7 cellular contexts compared by ENCODE assay signal in genomic region chr12:27709932-27710591, GRCh38. TPM values are rescaled to one million over a fixed set of nuclear protein-coding genes. Genes with fewer than 3 reads are reported as not detected.
DNase-seq lines count a peak whose midpoint lies in the region; ATAC-seq, FAIRE-seq and TF ChIP-seq lines count a peak whose summit lies in the region.

No MANE protein-coding gene starts in this region.

- peaks cover 18% of the 10 kb centered on the region; the same call in 1 of the 2 replicates for H3F3A ChIP-seq in GM23248 (ENCODE audit: insufficient read depth)

- H3K4me3 ChIP-seq in GM23248, result peak overlapping the region; percentile 98
- peak overlapping the region; percentile 68 to 99 (median 87) for H3K4me3 ChIP-seq in pancreas

- intact Hi-C loops in pancreas (cut with DNase I), result no loop called here

- CTCF ChIA-PET in activated CD4-positive, alpha-beta memory T cell treated with anti-CD3 and anti-CD28 coated beads, Interleukin-2, amount 10 ng/mL, durations not matched to agents 7 days and 5 days (lab: Charles Lee), result interaction anchor here (1.0 to 1.3 kb wide), 3 partner anchors 58 to 275 kb away, joined by 3 to 4 read pairs (median 3); no protein-coding TSS in a partner anchor

- peak overlapping the region; percentile 95 for H2AFZ ChIP-seq in GM23248

- H3K27ac Mint-ChIP-seq in activated CD4-positive, alpha-beta memory T cell treated with anti-CD3 and anti-CD28 coated beads, Interleukin-2, amount 10 ng/mL, durations not matched to agents 7 days and 5 days, result peak overlapping the region; percentile 89

- peak overlapping the region; percentile 89 for H3K4me3 Mint-ChIP-seq in activated CD4-positive, alpha-beta memory T cell treated with anti-CD3 and anti-CD28 coated beads, Interleukin-2, amount 10 ng/mL, durations not matched to agents 7 days and 5 days

- FAIRE-seq in GM12892 (lab: Jason Lieb, UNC) (peak; percentile 51), pancreas (lab: Jason Lieb, UNC) (no peak)

- H3K36me3 ChIP-seq in GM23248 (ENCODE audit: low read depth) (no peaks in the 10 kb centered on the region), KOPT-K1 (ENCODE audit: insufficient read depth, low read length) (peaks cover 26% of the 10 kb centered on the region), pancreas (no peaks in the 10 kb centered on the region)

- H3K4me2 ChIP-seq in GM23248 (ENCODE audit: unreplicated experiment), result peak overlapping the region; percentile 99

- peaks cover 20% of the 10 kb centered on the region for H3K4me1 Mint-ChIP-seq in activated CD4-positive, alpha-beta memory T cell treated with anti-CD3 and anti-CD28 coated beads, Interleukin-2, amount 10 ng/mL, durations not matched to agents 7 days and 5 days

- in situ Hi-C loops in GM23248 (cut with MboI), result no loop called here

- no peaks in the 10 kb centered on the region for H3K27me3 ChIP-seq in GM23248 (replicated peaks; ENCODE audit: insufficient read depth)
- H3K27me3 ChIP-seq in pancreas, result no peaks in the 10 kb centered on the region

- peaks cover 44% of the 10 kb centered on the region for H3K79me2 ChIP-seq in GM23248 (ENCODE audit: insufficient read depth)

- peak; percentile 72 to 81 (median 76) for ATAC-seq in pancreas

- no peaks in the 10 kb centered on the region for H3K9me3 Mint-ChIP-seq in activated CD4-positive, alpha-beta memory T cell treated with anti-CD3 and anti-CD28 coated beads, Interleukin-2, amount 10 ng/mL, durations not matched to agents 7 days and 5 days

- peak overlapping the region; percentile 97 for H3K9ac ChIP-seq in GM23248

- H3K36me3 Mint-ChIP-seq in activated CD4-positive, alpha-beta memory T cell treated with anti-CD3 and anti-CD28 coated beads, Interleukin-2, amount 10 ng/mL, durations not matched to agents 7 days and 5 days (ENCODE audit: low read depth), result peaks cover 6% of the 10 kb centered on the region

- no peaks in the 10 kb centered on the region for H3K9me2 ChIP-seq in GM23248 (ENCODE audit: insufficient read depth)

- H3K27me3 Mint-ChIP-seq in activated CD4-positive, alpha-beta memory T cell treated with anti-CD3 and anti-CD28 coated beads, Interleukin-2, amount 10 ng/mL, durations not matched to agents 7 days and 5 days, result no peaks in the 10 kb centered on the region

- no peak for TF ChIP-seq POLR2A in GM12892 (IDR thresholded peaks at IDR 0.05; ENCODE audit: low read depth, low read length)

- H3K27ac ChIP-seq in GM23248, result peak overlapping the region; percentile 94
- H3K27ac ChIP-seq in KOPT-K1 (ENCODE audit: low read depth, low read length, poor library complexity, severe bottlenecking), result peak overlapping the region; percentile 73
- peak overlapping the region; percentile 80 to 88 (median 82) for H3K27ac ChIP-seq in pancreas

- DNase-seq in GM12892 (ENCODE audit: insufficient read length) (no peak), GM23248 (peak; percentile 73), glomerular endothelial cell (ENCODE audit: extremely low read depth, low read depth, low spot score) (peak; percentile 55), pancreas (peak in 3 of 6 donors; percentile 26 to 60 (median 39)), OCI-M2 (lab: John Stamatoyannopoulos, UW; ENCODE audit: unreplicated experiment) (no peak)
- no peak for DNase-seq in activated CD4-positive, alpha-beta memory T cell treated with anti-CD3 and anti-CD28 coated beads, Interleukin-2, amount 10 ng/mL, durations not matched to agents 7 days and 5 days

- H3K9me3 ChIP-seq in GM23248 (ENCODE audit: low read depth) (no peaks in the 10 kb centered on the region), KOPT-K1 (ENCODE audit: insufficient read depth, low read length, poor library complexity, severe bottlenecking) (no peaks in the 10 kb centered on the region), pancreas (no peaks in the 10 kb centered on the region)

- H3K4me1 ChIP-seq in GM23248 (ENCODE audit: insufficient read depth), result peaks cover 6% of the 10 kb centered on the region; the same call in 1 of the 2 replicates
- H3K4me1 ChIP-seq in pancreas, result peaks cover 8 to 11% (median 10%) of the 10 kb centered on the region in 3 donors

- TF ChIP-seq CTCF in pancreas (IDR thresholded peaks at IDR 0.05), result no peak

- WGBS in GM23248 (ENCODE audit: low coverage in 1 of 2, low lambda C conversion rate in 2 of 2, missing lambda C conversion rate in 2 of 2), 2 experiments, result 20% methylated on average over 24 of the region's 24 CpGs
- 3 to 4% methylated on average over 24 of the region's 24 CpGs for WGBS in pancreas, 2 donors

- POLR2A ChIA-PET in activated CD4-positive, alpha-beta memory T cell treated with anti-CD3 and anti-CD28 coated beads, Interleukin-2, amount 10 ng/mL, durations not matched to agents 7 days and 5 days (lab: Charles Lee), result interaction anchor here (0.9 kb wide), 1 partner anchor 70 kb away, joined by 5 read pairs; the partner anchor contains the start of genes KLHL42 and MANSC4

- no peaks in the 10 kb centered on the region; the same call in 1 of the 2 replicates for H4K20me1 ChIP-seq in GM23248 (ENCODE audit: insufficient read depth)

RNA-seq across cellular contexts. Expression of gene MRPS35, which starts 0.6 kb away (rescaled TPM):
- polyA plus RNA-seq in GM12892 (2012; ENCODE audit: missing spikeins), result 58.3 TPM
- 40.3 and 55.9 TPM in 2 replicates for total RNA-seq in GM23248 (2014; rRNA removed; shearing (Covaris generic))
- polyA plus RNA-seq in GM23248 (2016; fragmentation: Nextera tagmentation; extraction: Ambion mirVana) (65.6 and 66.7 TPM in 2 replicates), pancreas (10 to 100 TPM in 1 of 2 donors, 1 to 10 TPM in 1; 9.3 to 20.0 TPM)
- 10 to 100 TPM; 30.9 to 31.8 TPM for total RNA-seq in activated CD4-positive, alpha-beta memory T cell treated with anti-CD3 and anti-CD28 coated beads, Interleukin-2, amount 10 ng/mL, durations not matched to agents 7 days and 5 days
- total RNA-seq in glomerular endothelial cell (41.3 and 42.6 TPM in 2 replicates), pancreas (10 to 100 TPM in 4 of 6 donors, 1 to 10 TPM in 2; 8.2 to 21.4 (median 14.9) TPM)

RNA-seq across cellular contexts. Expression of gene REP15, which starts 13.8 kb away (rescaled TPM):
- polyA plus RNA-seq in GM12892 (2012; ENCODE audit: missing spikeins), result 0.59 TPM
- total RNA-seq in GM23248 (2014; rRNA removed; shearing (Covaris generic)), result 0.51 and 0.54 TPM in 2 replicates
- polyA plus RNA-seq in GM23248 (2016; fragmentation: Nextera tagmentation; extraction: Ambion mirVana), result 0.60 and 1.5 TPM in 2 replicates
- not detected for total RNA-seq in activated CD4-positive, alpha-beta memory T cell treated with anti-CD3 and anti-CD28 coated beads, Interleukin-2, amount 10 ng/mL, durations not matched to agents 7 days and 5 days
- total RNA-seq in glomerular endothelial cell, result 2.0 and 3.3 TPM in 2 replicates
- total RNA-seq in pancreas, result 1 to 10 TPM in 1 of 6 donors, under 1 TPM in 4, not detected in 1; 0.39 to 1.5 (median 0.51) TPM
- 1 to 10 TPM in 1 of 2 donors, under 1 TPM in 1; 0.80 to 1.1 TPM for polyA plus RNA-seq in pancreas

Comparison
In these comparisons a context has a peak if more than half of its experiments do, and no peak if none do; other contexts are left out.
1. DNase-seq: peak in GM23248 (single experiment) and glomerular endothelial cell (single experiment); none in GM12892 (single experiment), activated CD4-positive, alpha-beta memory T cell treated with anti-CD3 and anti-CD28 coated beads, Interleukin-2, amount 10 ng/mL, durations not matched to agents 7 days and 5 days (single experiment) and OCI-M2 (single experiment).
2. Peak in every context shown above with its lines, with median percentiles within 50 percentile points of each other: H3K27ac ChIP-seq.